ENCODE assay signal across 19 cellular contexts in the genomic region with DNA sequence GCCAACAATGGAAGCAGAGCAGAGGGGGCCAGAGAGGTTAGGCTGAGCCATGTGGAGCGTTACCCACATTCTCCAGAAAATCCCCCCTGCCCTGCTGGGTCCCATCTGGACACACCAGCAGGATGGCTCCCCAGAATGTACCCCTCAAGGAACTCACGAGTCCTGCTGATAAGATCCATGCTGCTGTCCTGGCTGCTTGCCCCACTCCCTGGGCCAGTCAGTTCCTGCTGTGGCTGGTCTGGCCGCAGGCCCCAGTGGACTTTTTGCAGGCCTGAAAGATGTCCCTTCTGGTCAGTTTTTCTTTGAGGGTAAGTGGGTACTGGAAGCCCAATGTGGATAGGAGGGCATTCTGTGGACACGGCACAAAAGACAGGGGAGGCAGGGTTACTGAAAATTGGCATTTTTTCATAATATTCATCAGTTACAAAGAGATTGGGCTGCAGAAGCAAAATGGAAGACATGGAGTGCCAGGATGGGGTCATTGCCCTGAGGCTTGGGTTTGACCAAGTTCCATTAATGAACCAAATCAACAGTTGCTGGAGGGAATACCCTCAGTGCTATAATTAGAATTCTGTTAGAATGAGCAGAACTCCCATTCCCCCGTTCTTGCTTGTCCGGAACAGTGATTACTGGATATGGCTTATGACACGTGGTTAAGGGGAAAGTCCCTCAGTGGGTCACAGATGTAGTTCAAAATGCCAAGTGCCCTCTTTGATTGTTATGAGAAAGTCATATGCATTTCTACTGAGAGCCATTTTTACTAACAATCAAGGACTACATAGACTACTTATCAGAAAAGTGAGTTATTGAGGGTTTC. TPM values are rescaled to one million over a fixed set of nuclear protein-coding genes. Genes with fewer than 3 reads are reported as not detected.
DNase-seq lines count a peak whose midpoint lies in the region; ATAC-seq and TF ChIP-seq lines count a peak whose summit lies in the region.
"Had no signal": no experiment of that assay in that cellular context is flagged by ENCODE, and none has a peak within 500 bp of the region (broad histone marks: within the 10 kb centered on the region; RNA-seq: fewer than 3 reads in every experiment).

No MANE protein-coding gene starts in this region.

- no peaks in the 10 kb centered on the region for H4K20me1 ChIP-seq in OCI-LY3 (ENCODE audit: insufficient read depth, low read length)
- no peaks in the 10 kb centered on the region for H4K20me1 ChIP-seq in PC-3 (ENCODE audit: low read length)

- no peaks in the 10 kb centered on the region for H3K4me1 Mint-ChIP-seq in effector memory CD8-positive, alpha-beta T cell (ENCODE audit: low read depth in 2 of 2)
- peaks cover 5% of the 10 kb centered on the region for H3K4me1 Mint-ChIP-seq in stimulated activated effector memory CD8-positive, alpha-beta T cell treated with anti-CD3 and anti-CD28 coated beads, Interleukin-12 subunit alpha, Interleukin-12 subunit beta, amount 100 ng/mL, for 72 hours

- H3K27ac Mint-ChIP-seq in effector memory CD8-positive, alpha-beta T cell: no peak overlapping the region
- no peak overlapping the region for H3K27ac Mint-ChIP-seq in stimulated activated effector memory CD8-positive, alpha-beta T cell treated with anti-CD3 and anti-CD28 coated beads, Interleukin-12 subunit alpha, Interleukin-12 subunit beta, amount 100 ng/mL, for 72 hours
- H3K27ac Mint-ChIP-seq: CD8-positive, alpha-beta T cell; HFFc6 had no signal

- TF ChIP-seq CTCF in GM10248 (IDR thresholded peaks at IDR 0.05; ENCODE audit: control extremely low read depth, extremely low read depth, low read depth, missing control alignments) (no peak), OCI-LY3 (IDR thresholded peaks at IDR 0.05; ENCODE audit: low read depth, low read length) (no peak), PC-3 (conservative IDR thresholded peaks at IDR 0.05; ENCODE audit: low read depth, low read length) (no peak), coronary artery (IDR thresholded peaks at IDR 0.05) (no peak)

- CTCF ChIA-PET in GM10248 (lab: Yijun Ruan, JAX) (interaction anchor here (1.5 to 5.9 kb wide), 2 partner anchors 12 to 31 kb away, joined by 4 to 30 read pairs; no protein-coding TSS in a partner anchor), PC-3 (lab: Charles Lee) (interaction anchor here (0.6 kb wide), 1 partner anchor 281 kb away, joined by 12 read pairs; no protein-coding TSS in a partner anchor)

- H3K9me3 Mint-ChIP-seq in effector memory CD8-positive, alpha-beta T cell: no peaks in the 10 kb centered on the region
- no peaks in the 10 kb centered on the region for H3K9me3 Mint-ChIP-seq in stimulated activated effector memory CD8-positive, alpha-beta T cell treated with anti-CD3 and anti-CD28 coated beads, Interleukin-12 subunit alpha, Interleukin-12 subunit beta, amount 100 ng/mL, for 72 hours
- H3K9me3 Mint-ChIP-seq: HFFc6 had no signal

- H3F3A ChIP-seq in PC-3 (ENCODE audit: low read length, unreplicated experiment): no peaks in the 10 kb centered on the region

- H3K9me3 ChIP-seq in OCI-LY3 (ENCODE audit: insufficient read depth, low read length): no peaks in the 10 kb centered on the region
- no peaks in the 10 kb centered on the region for H3K9me3 ChIP-seq in PC-3 (ENCODE audit: low read length)
- H3K9me3 ChIP-seq: MG63, Peyer's patch had no signal

- no peaks in the 10 kb centered on the region for H3K36me3 Mint-ChIP-seq in effector memory CD8-positive, alpha-beta T cell (ENCODE audit: insufficient read depth)
- no peaks in the 10 kb centered on the region for H3K36me3 Mint-ChIP-seq in stimulated activated effector memory CD8-positive, alpha-beta T cell treated with anti-CD3 and anti-CD28 coated beads, Interleukin-12 subunit alpha, Interleukin-12 subunit beta, amount 100 ng/mL, for 72 hours

- no peaks in the 10 kb centered on the region for H3K27me3 Mint-ChIP-seq in effector memory CD8-positive, alpha-beta T cell

- no peaks in the 10 kb centered on the region for H3K79me2 ChIP-seq in OCI-LY3 (ENCODE audit: low read length)
- H3K79me2 ChIP-seq in PC-3 (ENCODE audit: low read length): no peaks in the 10 kb centered on the region

- H2AFZ ChIP-seq in OCI-LY3 (ENCODE audit: low read depth, low read length): peak overlapping the region; percentile 63; the same call in 1 of the 2 replicates
- H2AFZ ChIP-seq in PC-3 (ENCODE audit: low read length): no peak overlapping the region

- H3K4me3 ChIP-seq in OCI-LY3 (ENCODE audit: low read length): no peak overlapping the region
- no peak overlapping the region for H3K4me3 ChIP-seq in PC-3 (ENCODE audit: low read length)
- no peak overlapping the region for H3K4me3 ChIP-seq in coronary artery
- H3K4me3 ChIP-seq: MG63, Peyer's patch had no signal

- BruUV-seq in PC-3 (replicated peaks; lab: Mats Ljungman, UMichigan): no TSS peak

- H3K9ac ChIP-seq in OCI-LY3 (ENCODE audit: low read length) (no peak overlapping the region), PC-3 (ENCODE audit: low read length) (no peak overlapping the region)

- DNase-seq in GM10248 (ENCODE audit: extremely low spot score) (peak; percentile 30), PC-3 (no peak), coronary artery (ENCODE audit: low spot score) (no peak)
- DNase-seq in effector memory CD8-positive, alpha-beta T cell: no peak
- DNase-seq in stimulated activated effector memory CD8-positive, alpha-beta T cell treated with anti-CD3 and anti-CD28 coated beads, Interleukin-12 subunit alpha, Interleukin-12 subunit beta, amount 100 ng/mL, for 72 hours (ENCODE audit: low spot score in 2 of 2): no peak
- no peak for DNase-seq in stimulated activated naive CD4-positive, alpha-beta T cell (lab: John Stamatoyannopoulos, UW)
- DNase-seq: CD8-positive, alpha-beta T cell; DND-41; GF-D8; GOT3; HFFc6; MG63; NCI-H1092 treated with DMSO at 0.1 percent for 48 hours; NCI-H187; NCI-H446 treated with DMSO at 0.1 percent for 48 hours; NCI-H748 treated with DMSO at 0.1 percent for 48 hours; Peyer's patch; SHP77 had no signal

- H3K27ac ChIP-seq in OCI-LY3 (ENCODE audit: low read length) (no peak overlapping the region), PC-3 (ENCODE audit: low read length) (no peak overlapping the region), coronary artery (no peak overlapping the region)
- H3K27ac ChIP-seq: Peyer's patch had no signal

- H3K27me3 ChIP-seq in OCI-LY3 (ENCODE audit: low read depth, low read length): no peaks in the 10 kb centered on the region
- H3K27me3 ChIP-seq in PC-3 (ENCODE audit: low read length): no peaks in the 10 kb centered on the region
- H3K27me3 ChIP-seq: MG63, Peyer's patch had no signal

- H3K4me2 ChIP-seq in OCI-LY3 (ENCODE audit: low read length) (peak overlapping the region; percentile 6), PC-3 (ENCODE audit: low read length) (no peak overlapping the region)

- intact Hi-C loops in PC-3 (cut with micrococcal nuclease): no loop called here

- peaks cover 13% of the 10 kb centered on the region for H3K4me1 ChIP-seq in OCI-LY3 (ENCODE audit: low read length)
- no peaks in the 10 kb centered on the region for H3K4me1 ChIP-seq in PC-3 (ENCODE audit: insufficient read depth, low read length)
- H3K4me1 ChIP-seq: Peyer's patch had no signal

- peak; percentile 32 for ATAC-seq in effector memory CD8-positive, alpha-beta T cell (replicated peaks)
- peak; percentile 91 for ATAC-seq in stimulated activated effector memory CD8-positive, alpha-beta T cell treated with anti-CD3 and anti-CD28 coated beads, Interleukin-12 subunit alpha, Interleukin-12 subunit beta, amount 100 ng/mL, for 72 hours
- no peak for ATAC-seq in PC-3
- ATAC-seq: CD8-positive, alpha-beta T cell had no signal

- POLR2A ChIA-PET in GM10248 (lab: Yijun Ruan, JAX) (no interaction called here), PC-3 (lab: Charles Lee; ENCODE audit: unreplicated experiment) (no interaction called here)

- H3K4me3 Mint-ChIP-seq in effector memory CD8-positive, alpha-beta T cell: no peak overlapping the region
- no peak overlapping the region for H3K4me3 Mint-ChIP-seq in stimulated activated effector memory CD8-positive, alpha-beta T cell treated with anti-CD3 and anti-CD28 coated beads, Interleukin-12 subunit alpha, Interleukin-12 subunit beta, amount 100 ng/mL, for 72 hours
- H3K4me3 Mint-ChIP-seq: CD8-positive, alpha-beta T cell; HFFc6 had no signal

- no peaks in the 10 kb centered on the region for H3K9me2 ChIP-seq in PC-3 (replicated peaks; ENCODE audit: low read length)

- H3K36me3 ChIP-seq in OCI-LY3 (replicated peaks; ENCODE audit: low read depth, low read length) (no peaks in the 10 kb centered on the region), PC-3 (ENCODE audit: low read depth, low read length) (no peaks in the 10 kb centered on the region)
- H3K36me3 ChIP-seq: MG63, Peyer's patch had no signal

RNA-seq across cellular contexts. Expression of gene SLC4A5, which starts 38.7 kb away (rescaled TPM):
- total RNA-seq in PC-3 (2014; rRNA removed): 0.40 and 2.4 TPM in 2 replicates
